1 cellular context compared by ENCODE assay signal in genomic region chr4:40672528-40673522, GRCh38.
TF ChIP-seq lines count a peak whose summit lies in the region.

No MANE protein-coding gene starts in this region.

TF ChIP-seq in H1, 55 proteins besides CTCF, POLR2A, EP300 and RAD21 (continued from another document):
- peak; percentile 92 for TF ChIP-seq MAFK (IDR thresholded peaks at IDR 0.05; ENCODE audit: low read depth, low read length)
